Comparison of ENCODE assay signal across 8 cellular contexts in the genomic region with DNA sequence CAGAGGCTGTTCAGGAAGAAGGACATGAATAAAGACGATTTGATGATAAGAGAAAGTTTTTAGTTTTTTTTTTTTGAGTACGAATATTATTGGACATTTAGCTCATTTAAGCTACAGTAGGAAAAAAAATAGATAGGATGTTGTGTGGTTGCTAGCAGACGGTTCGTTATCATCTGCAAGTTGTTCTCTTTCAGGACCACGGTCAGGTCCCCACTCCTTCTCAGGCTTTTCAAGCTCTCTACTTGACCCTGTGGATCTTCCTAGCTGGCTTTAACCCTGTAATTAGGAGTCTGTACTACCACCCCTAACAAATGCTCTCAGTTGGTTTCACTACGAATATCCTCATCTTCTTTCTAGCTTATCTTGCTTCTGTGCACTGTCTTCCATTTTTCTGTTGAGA. TPM values are rescaled to one million over a fixed set of nuclear protein-coding genes. Genes with fewer than 3 reads are reported as not detected.
DNase-seq lines count a peak whose midpoint lies in the region; ATAC-seq, FAIRE-seq and TF ChIP-seq lines count a peak whose summit lies in the region.

No MANE protein-coding gene starts in this region.

- POLR2A ChIA-PET in GM10248 (lab: Yijun Ruan, JAX): interaction anchor here (0.6 kb wide), 1 partner anchor 30 kb away, joined by 3 read pairs; no protein-coding TSS in a partner anchor
- POLR2A ChIA-PET in K562 (lab: Yijun Ruan, JAX): no interaction called here

- 0% methylated on average over 6 of the region's 6 CpGs for WGBS in K562 (ENCODE audit: insufficient coverage, low coverage, missing lambda C conversion rate)

- TF ChIP-seq CTCF in GM10248 (IDR thresholded peaks at IDR 0.05; ENCODE audit: control extremely low read depth, extremely low read depth, low read depth, missing control alignments) (no peak), K562 (IDR thresholded peaks at IDR 0.05 in 2 of 3, conservative IDR thresholded peaks at IDR 0.05 in 1 of 3; ENCODE audit: insufficient read depth in 2 of 3, low read depth in 1 of 3, low read length in 3 of 3) (no peak)

- peaks cover 0 to 16% of the 10 kb centered on the region in 2 experiments; a peak in 2 of 5 replicates for H3K4me1 ChIP-seq in K562 (replicated peaks in 1 of 2; ENCODE audit: control insufficient read depth in 2 of 2, insufficient read depth in 2 of 2, low read length in 2 of 2)

- H3K9ac ChIP-seq in K562 (ENCODE audit: insufficient read depth in 1 of 2, low read depth in 2 of 2, low read length in 2 of 2): no peak overlapping the region

- no peaks in the 10 kb centered on the region for H4K20me1 ChIP-seq in K562 (replicated peaks; ENCODE audit: control insufficient read depth, insufficient read depth, low read length)

- H3K4me3 ChIP-seq in MG63: no peak overlapping the region
- H3K4me3 ChIP-seq in K562: no peak overlapping the region

- H2AFZ ChIP-seq in K562 (ENCODE audit: low read depth, low read length): no peak overlapping the region

- H3K79me2 ChIP-seq in K562 (ENCODE audit: control insufficient read depth, insufficient read depth, low read length): no peaks in the 10 kb centered on the region

- no peak overlapping the region for H3K27ac ChIP-seq in K562 (ENCODE audit: extremely low read depth, low read depth, low read length)

- TF ChIP-seq EP300 in K562 (IDR thresholded peaks at IDR 0.05; ENCODE audit: low read length): no peak

- FAIRE-seq in K562 (lab: Jason Lieb, UNC): no peak

- BruUV-seq in K562 (replicated peaks; lab: Mats Ljungman, UMichigan): no TSS peak

- no peak for TF ChIP-seq POLR2A in K562 (conservative IDR thresholded peaks at IDR 0.05)

- intact Hi-C loops in K562 (cut with micrococcal nuclease) (loop anchor here (5.0 kb wide), 2 partner anchors 718 to 1038 kb away; a partner anchor contains a TSS), sciatic nerve (cut with DNase I) (no loop called here)

- no peaks in the 10 kb centered on the region for H3K36me3 ChIP-seq in MG63
- no peaks in the 10 kb centered on the region for H3K36me3 ChIP-seq in K562 (ENCODE audit: control insufficient read depth, insufficient read depth, low read length)

- H3K27me3 ChIP-seq in MG63 (no peaks in the 10 kb centered on the region), K562 (ENCODE audit: control insufficient read depth in 2 of 2, insufficient read depth in 2 of 2, low read length in 2 of 2) (no peaks in the 10 kb centered on the region)

- H3K4me2 ChIP-seq in K562 (ENCODE audit: insufficient read depth, low read length): no peak overlapping the region

- no peak for TF ChIP-seq RAD21 in K562 (CRISPR knock-in tag; conservative IDR thresholded peaks at IDR 0.05 in 1 of 2, IDR thresholded peaks at IDR 0.05 in 1 of 2)

- DNase-seq in GM10248 (ENCODE audit: extremely low spot score) (peak; percentile 12), MG63 (peak; percentile 3), K562 (ENCODE audit: extremely low read depth in 1 of 4, low spot score in 3 of 4) (peak in 1 of 4 experiments; percentile 19), myocyte (ENCODE audit: low read depth) (peak; percentile 45), inferior parietal cortex (ENCODE audit: extremely low spot score) (no peak), sciatic nerve (ENCODE audit: low spot score) (no peak)

- H3K9me3 ChIP-seq in MG63 (no peaks in the 10 kb centered on the region), K562 (replicated peaks; ENCODE audit: control insufficient read depth, insufficient read depth, low read depth, low read length) (no peaks in the 10 kb centered on the region)

- in situ Hi-C loops in K562 (cut with MboI): no loop called here

- no peaks in the 10 kb centered on the region for H3K9me1 ChIP-seq in K562 (ENCODE audit: control insufficient read depth, insufficient read depth, low read length)

- CTCF ChIA-PET in GM10248 (lab: Yijun Ruan, JAX): interaction anchor here (1.5 to 1.6 kb wide), 2 partner anchors 39 to 717 kb away, joined by 5 to 6 read pairs; no protein-coding TSS in a partner anchor
- CTCF ChIA-PET in K562 (lab: Yijun Ruan, JAX; ENCODE audit: low intra/inter-chr PET ratio): no interaction called here

- ATAC-seq in K562: no peak
- ATAC-seq in GM18511 (IDR thresholded peaks at IDR 0.05; ENCODE audit: unreplicated experiment): no peak
- ATAC-seq in GM18517 (IDR thresholded peaks at IDR 0.05; ENCODE audit: unreplicated experiment): no peak
- no peak for ATAC-seq in sciatic nerve

TF ChIP-seq in K562, 482 proteins besides CTCF, POLR2A, EP300 and RAD21:
- TF ChIP-seq ZNF347 (CRISPR knock-in tag; IDR thresholded peaks at IDR 0.05; ENCODE audit: low read depth): no peak
- peak; percentile 86 for TF ChIP-seq EHMT2 (IDR thresholded peaks at IDR 0.05)
- TF ChIP-seq, protein P1, sequence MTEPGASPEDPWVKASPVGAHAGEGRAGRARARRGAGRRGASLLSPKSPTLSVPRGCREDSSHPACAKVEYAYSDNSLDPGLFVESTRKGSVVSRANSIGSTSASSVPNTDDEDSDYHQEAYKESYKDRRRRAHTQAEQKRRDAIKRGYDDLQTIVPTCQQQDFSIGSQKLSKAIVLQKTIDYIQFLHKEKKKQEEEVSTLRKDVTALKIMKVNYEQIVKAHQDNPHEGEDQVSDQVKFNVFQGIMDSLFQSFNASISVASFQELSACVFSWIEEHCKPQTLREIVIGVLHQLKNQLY (CRISPR knock-in tag; conservative IDR thresholded peaks at IDR 0.05): no peak
- no peak for TF ChIP-seq PHB2 (IDR thresholded peaks at IDR 0.05; ENCODE audit: low read depth)
- TF ChIP-seq, protein P2, sequence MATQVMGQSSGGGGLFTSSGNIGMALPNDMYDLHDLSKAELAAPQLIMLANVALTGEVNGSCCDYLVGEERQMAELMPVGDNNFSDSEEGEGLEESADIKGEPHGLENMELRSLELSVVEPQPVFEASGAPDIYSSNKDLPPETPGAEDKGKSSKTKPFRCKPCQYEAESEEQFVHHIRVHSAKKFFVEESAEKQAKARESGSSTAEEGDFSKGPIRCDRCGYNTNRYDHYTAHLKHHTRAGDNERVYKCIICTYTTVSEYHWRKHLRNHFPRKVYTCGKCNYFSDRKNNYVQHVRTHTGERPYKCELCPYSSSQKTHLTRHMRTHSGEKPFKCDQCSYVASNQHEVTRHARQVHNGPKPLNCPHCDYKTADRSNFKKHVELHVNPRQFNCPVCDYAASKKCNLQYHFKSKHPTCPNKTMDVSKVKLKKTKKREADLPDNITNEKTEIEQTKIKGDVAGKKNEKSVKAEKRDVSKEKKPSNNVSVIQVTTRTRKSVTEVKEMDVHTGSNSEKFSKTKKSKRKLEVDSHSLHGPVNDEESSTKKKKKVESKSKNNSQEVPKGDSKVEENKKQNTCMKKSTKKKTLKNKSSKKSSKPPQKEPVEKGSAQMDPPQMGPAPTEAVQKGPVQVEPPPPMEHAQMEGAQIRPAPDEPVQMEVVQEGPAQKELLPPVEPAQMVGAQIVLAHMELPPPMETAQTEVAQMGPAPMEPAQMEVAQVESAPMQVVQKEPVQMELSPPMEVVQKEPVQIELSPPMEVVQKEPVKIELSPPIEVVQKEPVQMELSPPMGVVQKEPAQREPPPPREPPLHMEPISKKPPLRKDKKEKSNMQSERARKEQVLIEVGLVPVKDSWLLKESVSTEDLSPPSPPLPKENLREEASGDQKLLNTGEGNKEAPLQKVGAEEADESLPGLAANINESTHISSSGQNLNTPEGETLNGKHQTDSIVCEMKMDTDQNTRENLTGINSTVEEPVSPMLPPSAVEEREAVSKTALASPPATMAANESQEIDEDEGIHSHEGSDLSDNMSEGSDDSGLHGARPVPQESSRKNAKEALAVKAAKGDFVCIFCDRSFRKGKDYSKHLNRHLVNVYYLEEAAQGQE (CRISPR knock-in tag; IDR thresholded peaks at IDR 0.05; ENCODE audit: low read depth): peak; percentile 77; the same call in 1 of the 2 replicates
- TF ChIP-seq ZNF121 (CRISPR knock-in tag; conservative IDR thresholded peaks at IDR 0.05): no peak
- no peak for TF ChIP-seq NBN (IDR thresholded peaks at IDR 0.05; ENCODE audit: low read depth)

RNA-seq across cellular contexts. Expression of a gene that starts 1.1 kb away (rescaled TPM):
- not detected in 2 replicates for total RNA-seq in MG63 (2014; rRNA removed; shearing (Covaris generic); ENCODE audit: low replicate concordance)
- 0.12 TPM in 2 replicates for total RNA-seq in K562 (2011; cell fraction: chromatin; rRNA removed; ENCODE audit: low replicate concordance)
- total RNA-seq in K562 (2011; cell fraction: nucleolus; rRNA removed): 0.13 TPM in 1 of 2 replicates, not detected in the other
- 0.15 TPM in 1 of 2 replicates, not detected in the other for total RNA-seq in K562 (2011; cell fraction: nucleoplasm; rRNA removed)
- not detected in 2 replicates for total RNA-seq in K562 (2014; rRNA removed)
- not detected in 2 replicates for total RNA-seq in K562 (2014; rRNA removed; fragmentation: Illumina TruSeq; extraction: Trizol)
- 0.04 TPM in 1 of 2 replicates, not detected in the other for total RNA-seq in K562 (2015; rRNA removed; fragmentation: Illumina TruSeq; extraction: Trizol)
- total RNA-seq in K562 (2021): 0.02 TPM in 1 of 2 replicates, not detected in the other
- 0.01 TPM in 1 of 2 replicates, not detected in the other for polyA plus RNA-seq in K562 (2011; rRNA removed)
- polyA plus RNA-seq in K562 (2011; cell fraction: cytosol; rRNA removed): 0.01 TPM in 1 of 2 replicates, not detected in the other
- polyA plus RNA-seq in K562 (2011; cell fraction: nucleus; rRNA removed): 0.07 TPM in 2 replicates
- 0.19 TPM in 1 of 2 replicates, not detected in the other for polyA plus RNA-seq in K562 (2012)
- not detected in 2 replicates for polyA plus RNA-seq in K562 (2014; fragmentation: Illumina TruSeq; extraction: Trizol)
- polyA plus RNA-seq in K562 (2014; fragmentation: Nextera tagmentation; extraction: Ambion mirVana): not detected
- polyA plus RNA-seq in K562 (2014; rRNA removed): 0.08 TPM in 1 of 2 replicates, not detected in the other
- polyA minus RNA-seq in K562 (2011; rRNA and poly(A)+ RNA removed): 0.04 TPM in 1 of 2 replicates, not detected in the other
- not detected in 2 replicates for polyA minus RNA-seq in K562 (2011; cell fraction: cytosol; rRNA and poly(A)+ RNA removed)
- polyA minus RNA-seq in K562 (2011; cell fraction: nucleus; rRNA and poly(A)+ RNA removed): 0.13 and 0.22 TPM in 2 replicates
- not detected in 2 replicates for total RNA-seq in myocyte
- not detected for polyA plus RNA-seq in myocyte (2012)
- 2.1 TPM for total RNA-seq in sciatic nerve

Comparison
In these comparisons a context has a peak if more than half of its experiments do, and no peak if none do; other contexts are left out.
1. DNase-seq: peak in GM10248 (single experiment), MG63 (single experiment) and myocyte (single experiment); none in inferior parietal cortex (single experiment) and sciatic nerve (single experiment).